ENCODE assay signal across 8 cellular contexts in genomic region chr2:219522111-219523030, GRCh38. TPM values are rescaled to one million over a fixed set of nuclear protein-coding genes. Genes with fewer than 3 reads are reported as not detected.
DNase-seq lines count a peak whose midpoint lies in the region; ATAC-seq and TF ChIP-seq lines count a peak whose summit lies in the region.

No MANE protein-coding gene starts in this region.

- WGBS in esophagus, 2 donors: 2% methylated on average over 50 to 70 of the region's 70 CpGs

- peaks cover 0 to 2% of the 10 kb centered on the region in 2 donors for H3K4me1 ChIP-seq in esophagus (ENCODE audit: control insufficient read depth in 2 of 2, insufficient read depth in 2 of 2, low read length in 1 of 2)
- peaks cover 16% of the 10 kb centered on the region for H3K4me1 ChIP-seq in osteoblast (ENCODE audit: insufficient read depth, low read length)

- ATAC-seq in GM19035 (IDR thresholded peaks at IDR 0.05; ENCODE audit: unreplicated experiment): no peak
- ATAC-seq in GM21526 (IDR thresholded peaks at IDR 0.05; ENCODE audit: low FRiP score, unreplicated experiment): no peak

- peak overlapping the region; percentile 71 for H3K4me2 ChIP-seq in osteoblast (ENCODE audit: insufficient read depth, low read length)

- H3K79me2 ChIP-seq in osteoblast (ENCODE audit: insufficient read depth, low read length): no peaks in the 10 kb centered on the region

- DNase-seq in D341Med (ENCODE audit: low spot score) (peak; percentile 64), NCI-H526 (lab: John Stamatoyannopoulos, UW) (peak; percentile 45 to 86), osteoblast (ENCODE audit: insufficient read length, low spot score, missing footprints) (peak; percentile 97), CD1c-positive myeloid dendritic cell (ENCODE audit: extremely low spot score) (no peak)
- DNase-seq in activated CD4-positive, alpha-beta T cell treated with anti-CD3 and anti-CD28 coated beads, Interleukin-2, amount 50 U/mL, for 4 hours: no peak

- no peaks in the 10 kb centered on the region for H4K20me1 ChIP-seq in osteoblast (ENCODE audit: insufficient read depth, low read length)

- peak overlapping the region; percentile 3 to 16 for H3K4me3 ChIP-seq in esophagus (ENCODE audit: low read depth in 1 of 2, low read length in 2 of 2)
- peak overlapping the region; percentile 65 for H3K4me3 ChIP-seq in osteoblast (ENCODE audit: insufficient read depth, low read length)

- H3K36me3 ChIP-seq in esophagus (ENCODE audit: control insufficient read depth in 2 of 2, insufficient read depth in 2 of 2, low read length in 1 of 2): no peaks in the 10 kb centered on the region
- no peaks in the 10 kb centered on the region for H3K36me3 ChIP-seq in osteoblast (ENCODE audit: insufficient read depth, low read length)

- H3K27ac ChIP-seq in esophagus (ENCODE audit: low read depth in 2 of 2, low read length in 1 of 2) (peak overlapping the region in 1 of 2 donors; percentile 17), osteoblast (ENCODE audit: low read depth, low read length) (peak overlapping the region; percentile 54)

- no peak overlapping the region for H2AFZ ChIP-seq in osteoblast (ENCODE audit: low read length)

- H3K27me3 ChIP-seq in esophagus (ENCODE audit: control insufficient read depth in 1 of 2, insufficient read depth in 2 of 2, low read length in 2 of 2) (peaks cover 0 to 4% of the 10 kb centered on the region in 2 donors), osteoblast (ENCODE audit: insufficient read depth, low read length) (peaks cover 13% of the 10 kb centered on the region)

- H3K9me3 ChIP-seq in esophagus (ENCODE audit: control insufficient read depth in 2 of 2, insufficient read depth in 1 of 2, low read depth in 1 of 2, low read length in 1 of 2): no peaks in the 10 kb centered on the region
- no peaks in the 10 kb centered on the region for H3K9me3 ChIP-seq in osteoblast (ENCODE audit: low read depth, low read length)

- no peak for TF ChIP-seq CTCF in osteoblast (IDR thresholded peaks at IDR 0.05; ENCODE audit: extremely low read depth, low read depth, low read length)

RNA-seq across cellular contexts. Expression of gene ASIC4, which starts 8.1 kb away (rescaled TPM):
- under 1 TPM; 0.01 to 0.02 TPM for polyA plus RNA-seq in esophagus
- total RNA-seq in osteoblast: under 0.01 TPM in 1 of 2 replicates, not detected in the other

RNA-seq across cellular contexts. Expression of gene CHPF, which starts 21.2 kb away (rescaled TPM):
- polyA plus RNA-seq in esophagus: 10 to 100 TPM; 10.1 to 20.2 TPM
- total RNA-seq in osteoblast: 192 and 221 TPM in 2 replicates

RNA-seq across cellular contexts. Expression of gene TMEM198, which starts 21.5 kb away (rescaled TPM):
- 1 to 10 TPM; 1.6 to 1.7 TPM for polyA plus RNA-seq in esophagus
- total RNA-seq in osteoblast: 1.1 and 1.5 TPM in 2 replicates

RNA-seq across cellular contexts. Expression of gene GMPPA, which starts 23.7 kb away (rescaled TPM):
- polyA plus RNA-seq in esophagus: 10 to 100 TPM; 18.4 to 25.5 TPM
- 46.0 and 46.3 TPM in 2 replicates for total RNA-seq in osteoblast

RNA-seq across cellular contexts. Expression of gene OBSL1, which starts 49.0 kb away (rescaled TPM):
- 10 to 100 TPM; 19.9 to 28.6 TPM for polyA plus RNA-seq in esophagus
- total RNA-seq in osteoblast: 60.4 and 65.9 TPM in 2 replicates

Comparison
In these comparisons a context has a peak if more than half of its experiments do, and no peak if none do; other contexts are left out.
1. DNase-seq: peak in D341Med (single experiment), NCI-H526 (2 of 2) and osteoblast (single experiment); none in CD1c-positive myeloid dendritic cell (single experiment) and activated CD4-positive, alpha-beta T cell treated with anti-CD3 and anti-CD28 coated beads, Interleukin-2, amount 50 U/mL, for 4 hours (0 of 2).